24 cellular contexts compared by ENCODE assay signal in genomic region chr2:138081225-138082073, GRCh38.
"Had no signal": no experiment of that assay in that cellular context is flagged by ENCODE, and none has a peak within 500 bp of the region (broad histone marks: within the 10 kb centered on the region; RNA-seq: fewer than 3 reads in every experiment).

No MANE protein-coding gene starts in this region.

- H3K4me1 Mint-ChIP-seq: activated naive CD8-positive, alpha-beta T cell treated with anti-CD3 and anti-CD28 coated beads for 36 hours; naive B cell; WTC11 had no signal

- DNase-seq: activated effector memory CD4-positive, alpha-beta T cell treated with Interleukin-2 at 50 U/mL for 16 hours; activated naive CD4-positive, alpha-beta T cell treated with Interleukin-2 at 50 U/mL for 16 hours; activated naive CD8-positive, alpha-beta T cell treated with anti-CD3 and anti-CD28 coated beads for 36 hours; adrenal gland; aorta; cerebellar nuclear complex; colonic mucosa; effector CD8-positive, alpha-beta T cell; glutamatergic neuron; hippocampal formation; left ventricle myocardium inferior; naive B cell; nephron progenitor cell; ovary; stimulated activated CD4-positive, alpha-beta T cell treated with anti-CD3 and anti-CD28 coated beads, Interleukin-15, amount 100 ng/mL, for 24 hours; stimulated activated naive CD4-positive, alpha-beta T cell; T-helper 2 cell had no signal

- H3K36me3 Mint-ChIP-seq: activated naive CD8-positive, alpha-beta T cell treated with anti-CD3 and anti-CD28 coated beads for 36 hours; brain; naive B cell; WTC11 had no signal

- H3K27me3 Mint-ChIP-seq: activated naive CD8-positive, alpha-beta T cell treated with anti-CD3 and anti-CD28 coated beads for 36 hours; brain; naive B cell had no signal

- H3K4me1 ChIP-seq: adrenal gland, colonic mucosa, left ventricle myocardium inferior, prostate gland, right atrium auricular region, tibial nerve had no signal

- H3K27ac ChIP-seq: adrenal gland, cardiac muscle cell, colonic mucosa, left ventricle myocardium inferior, ovary, prostate gland, right atrium auricular region, tibial nerve had no signal

- H3K27ac Mint-ChIP-seq: activated naive CD8-positive, alpha-beta T cell treated with anti-CD3 and anti-CD28 coated beads for 36 hours; brain; nephron progenitor cell; WTC11 had no signal

- H3K9me3 Mint-ChIP-seq: activated naive CD8-positive, alpha-beta T cell treated with anti-CD3 and anti-CD28 coated beads for 36 hours; nephron progenitor cell; WTC11 had no signal

- H3K4me3 Mint-ChIP-seq: activated naive CD8-positive, alpha-beta T cell treated with anti-CD3 and anti-CD28 coated beads for 36 hours; brain; naive B cell; nephron progenitor cell; WTC11 had no signal

- H3K9me3 ChIP-seq: adrenal gland, colonic mucosa, left ventricle myocardium inferior, ovary, prostate gland, right atrium auricular region, tibial nerve had no signal

- H3K4me3 ChIP-seq: adrenal gland, cardiac muscle cell, colonic mucosa, left ventricle myocardium inferior, ovary, prostate gland, right atrium auricular region, tibial nerve had no signal

- H3K27me3 ChIP-seq: adrenal gland, cardiac muscle cell, colonic mucosa, ovary, right atrium auricular region, tibial nerve had no signal

- FAIRE-seq: endometrium had no signal

- H3K36me3 ChIP-seq: adrenal gland, cardiac muscle cell, colonic mucosa, left ventricle myocardium inferior, ovary, prostate gland, right atrium auricular region, tibial nerve had no signal

- ATAC-seq: WTC11 had no signal
